ENCODE assay signal across 8 cellular contexts in genomic region chr9:127568971-127569818, GRCh38. TPM values are rescaled to one million over a fixed set of nuclear protein-coding genes. Genes with fewer than 3 reads are reported as not detected.
DNase-seq lines count a peak whose midpoint lies in the region; ATAC-seq and TF ChIP-seq lines count a peak whose summit lies in the region.

No MANE protein-coding gene starts in this region.

- peak overlapping the region; percentile 30; the same call in 1 of the 2 replicates for H3K27ac ChIP-seq in HL-60 (replicated peaks)
- peak overlapping the region; percentile 16 for H3K27ac ChIP-seq in OCI-LY7 (ENCODE audit: low read depth, low read length, poor library complexity, severe bottlenecking)

- CTCF ChIA-PET in OCI-LY7 (lab: Charles Lee; ENCODE audit: unreplicated experiment): no interaction called here

- H3K36me3 ChIP-seq in OCI-LY7 (ENCODE audit: insufficient read depth, low read length): no peaks in the 10 kb centered on the region
- no peaks in the 10 kb centered on the region for H3K36me3 ChIP-seq in mucosa of stomach (ENCODE audit: control insufficient read depth, insufficient read depth, low read length)

- H3K9me2 ChIP-seq in OCI-LY7 (ENCODE audit: insufficient read depth, low read length): no peaks in the 10 kb centered on the region

- TF ChIP-seq CTCF in HL-60 (IDR thresholded peaks at IDR 0.05; ENCODE audit: insufficient read depth, low read length): no peak
- TF ChIP-seq CTCF in OCI-LY7 (conservative IDR thresholded peaks at IDR 0.05; ENCODE audit: low read length): no peak
- no peak for TF ChIP-seq CTCF in epithelial cell of proximal tubule (conservative IDR thresholded peaks at IDR 0.05; ENCODE audit: low read depth, low read length)

- intact Hi-C loops in OCI-LY7 (cut with micrococcal nuclease; ENCODE audit: unreplicated experiment): no loop called here

- no TSS peak for BruUV-seq in OCI-LY7 (replicated peaks; lab: Mats Ljungman, UMichigan)

- H3K9me3 ChIP-seq in OCI-LY7 (ENCODE audit: low read length) (no peaks in the 10 kb centered on the region), mucosa of stomach (ENCODE audit: control insufficient read depth, low read length) (no peaks in the 10 kb centered on the region)

- H3K27me3 ChIP-seq in HL-60 (ENCODE audit: insufficient read depth, poor library complexity, severe bottlenecking): peaks cover 2% of the 10 kb centered on the region
- no peaks in the 10 kb centered on the region for H3K27me3 ChIP-seq in mucosa of stomach (ENCODE audit: control insufficient read depth, insufficient read depth, low read length)

- no peaks in the 10 kb centered on the region; the same call in 1 of the 2 replicates for H4K20me1 ChIP-seq in OCI-LY7 (ENCODE audit: insufficient read depth, low read length)

- peak overlapping the region; percentile 87 for H3K4me2 ChIP-seq in OCI-LY7 (ENCODE audit: low read length)

- peak overlapping the region; percentile 84 for H2AFZ ChIP-seq in OCI-LY7 (ENCODE audit: low read length)

- no peak for ATAC-seq in GM18861 (IDR thresholded peaks at IDR 0.05; ENCODE audit: unreplicated experiment)

- DNase-seq in G401 (ENCODE audit: low spot score): peak; percentile 81
- DNase-seq in HL-60 (ENCODE audit: low read depth in 1 of 2, low spot score in 1 of 2): peak in 1 of 2 experiments; percentile 35
- peak; percentile 84 for DNase-seq in OCI-LY7 (ENCODE audit: low spot score)
- peak; percentile 80 for DNase-seq in activated T-cell treated with anti-CD3 and anti-CD28 coated beads, Interleukin-2, amount 50 U/mL, for 1 hour
- no peak for DNase-seq in epithelial cell of proximal tubule (ENCODE audit: low read depth)
- peak; percentile 83 for DNase-seq in stimulated activated CD8-positive, alpha-beta memory T cell treated with anti-CD3 and anti-CD28 coated beads, Interleukin-4, amount 100 ng/mL, for 48 hours

- H3K9ac ChIP-seq in mucosa of stomach (ENCODE audit: low read length): peak overlapping the region; percentile 80

- POLR2A ChIA-PET in OCI-LY7 (lab: Charles Lee): interaction anchor here (1.1 kb wide), 2 partner anchors 9 to 10 kb away, joined by 3 to 4 read pairs; no protein-coding TSS in a partner anchor

- H3K4me3 ChIP-seq in HL-60 (replicated peaks; ENCODE audit: insufficient read depth, low read length) (peak overlapping the region; percentile 56), OCI-LY7 (ENCODE audit: low read depth, low read length, poor library complexity, severe bottlenecking) (peak overlapping the region; percentile 70), epithelial cell of proximal tubule (ENCODE audit: low read depth, low read length) (peak overlapping the region; percentile 96), mucosa of stomach (ENCODE audit: low read length) (peak overlapping the region; percentile 48)

- in situ Hi-C loops in G401 (cut with HindIII; ENCODE audit: low sequenced_read_pairs): no loop called here

- H3K4me1 ChIP-seq in OCI-LY7 (ENCODE audit: insufficient read depth, low read length, poor library complexity, severe bottlenecking) (peaks cover 18% of the 10 kb centered on the region), mucosa of stomach (ENCODE audit: control insufficient read depth, insufficient read depth, low read length) (peaks cover 60% of the 10 kb centered on the region)

- H3K79me2 ChIP-seq in OCI-LY7 (ENCODE audit: insufficient read depth, low read depth, low read length): no peaks in the 10 kb centered on the region

RNA-seq across cellular contexts. Expression of gene STXBP1, which starts 42.9 kb away (rescaled TPM):
- total RNA-seq in G401 (2014; rRNA removed; shearing (Covaris generic)): 2.8 and 11.2 TPM in 2 replicates
- 3.7 and 4.1 TPM in 2 replicates for total RNA-seq in OCI-LY7 (2014; rRNA removed; shearing (Covaris generic))
- 20.4 and 22.1 TPM in 2 replicates for total RNA-seq in OCI-LY7 (2022)
- 12.4 and 14.6 TPM in 2 replicates for total RNA-seq in epithelial cell of proximal tubule
